8 cellular contexts compared by ENCODE assay signal in genomic region chr5:145347026-145347616, GRCh38.
DNase-seq lines count a peak whose midpoint lies in the region; ATAC-seq and TF ChIP-seq lines count a peak whose summit lies in the region.

No MANE protein-coding gene starts in this region.

- no peak overlapping the region for H4K8ac ChIP-seq in trophoblast cell (ENCODE audit: low read depth, low read length)

- H3K4me3 ChIP-seq in AG10803 (ENCODE audit: low read length) (no peak overlapping the region), coronary artery (no peak overlapping the region), trophoblast cell (ENCODE audit: low read depth, low read length) (no peak overlapping the region)

- H3K9ac ChIP-seq in trophoblast cell (ENCODE audit: low read length) = no peak overlapping the region

- TF ChIP-seq CTCF in AG10803 (conservative IDR thresholded peaks at IDR 0.05; ENCODE audit: low read length) (peak; percentile 78), coronary artery (IDR thresholded peaks at IDR 0.05) (peak; percentile 40)

- H3K79me2 ChIP-seq in trophoblast cell (ENCODE audit: control insufficient read depth, insufficient read depth, low read length, poor library complexity) = no peaks in the 10 kb centered on the region

- no peak overlapping the region for H4K91ac ChIP-seq in trophoblast cell (ENCODE audit: low read depth, low read length)

- H3K18ac ChIP-seq in trophoblast cell (ENCODE audit: low read length) = no peak overlapping the region

- H3K9me3 ChIP-seq in trophoblast cell (ENCODE audit: insufficient read depth, low read depth, low read length) = no peaks in the 10 kb centered on the region

- H3K4ac ChIP-seq in trophoblast cell (ENCODE audit: low read depth, low read length) = no peak overlapping the region

- H2BK12ac ChIP-seq in trophoblast cell (ENCODE audit: low read length) = no peak overlapping the region

- H2BK5ac ChIP-seq in trophoblast cell (ENCODE audit: low read depth, low read length, poor library complexity) = no peak overlapping the region

- no peaks in the 10 kb centered on the region for H3K79me1 ChIP-seq in trophoblast cell (ENCODE audit: low read length)

- H3K4me1 ChIP-seq in trophoblast cell (ENCODE audit: control insufficient read depth in 1 of 2, insufficient read depth in 2 of 2, low read length in 2 of 2) = no peaks in the 10 kb centered on the region

- ATAC-seq in GM19025 (IDR thresholded peaks at IDR 0.05; ENCODE audit: low read depth, unreplicated experiment) (peak; percentile 83), HG03457 (IDR thresholded peaks at IDR 0.05; ENCODE audit: unreplicated experiment) (no peak), HG02798 (IDR thresholded peaks at IDR 0.05; ENCODE audit: poor library complexity, unreplicated experiment) (no peak)

- DNase-seq in AG10803 (ENCODE audit: low read depth) = peak; percentile 59
- peak; percentile 3 for DNase-seq in NCI-H1092 (lab: John Stamatoyannopoulos, UW)
- DNase-seq in coronary artery (ENCODE audit: low spot score) = no peak
- peak; percentile 3 to 65 for DNase-seq in trophoblast cell
- DNase-seq in NCI-H1436 (lab: John Stamatoyannopoulos, UW) = no peak

- no peak overlapping the region for H3K27ac ChIP-seq in coronary artery
- no peak overlapping the region for H3K27ac ChIP-seq in trophoblast cell (ENCODE audit: low read depth, low read length)

- no peak overlapping the region for H2BK120ac ChIP-seq in trophoblast cell (ENCODE audit: insufficient read depth, low read length, poor library complexity)

- H3K4me2 ChIP-seq in trophoblast cell (ENCODE audit: low read length) = no peak overlapping the region

- H3K23ac ChIP-seq in trophoblast cell (ENCODE audit: low read length) = no peak overlapping the region

- H4K12ac ChIP-seq in trophoblast cell (ENCODE audit: low read depth, low read length) = no peak overlapping the region

- H3K27me3 ChIP-seq in trophoblast cell (ENCODE audit: insufficient read depth, low read length) = no peaks in the 10 kb centered on the region

- no CpG with 5 or more reads among the region's 4 CpGs for WGBS in trophoblast cell (ENCODE audit: extremely low coverage, insufficient coverage, insufficient read length)

- no peak overlapping the region for H3K14ac ChIP-seq in trophoblast cell (ENCODE audit: low read length)

- H3K36me3 ChIP-seq in trophoblast cell (ENCODE audit: control insufficient read depth in 1 of 2, insufficient read depth in 2 of 2, low read length in 2 of 2) = no peaks in the 10 kb centered on the region

- H2AK5ac ChIP-seq in trophoblast cell (ENCODE audit: low read length) = no peak overlapping the region

- H2AFZ ChIP-seq in trophoblast cell (ENCODE audit: insufficient read depth, low read length, poor library complexity) = no peak overlapping the region

Comparison
In these comparisons a context has a peak if more than half of its experiments do, and no peak if none do; other contexts are left out.
1. DNase-seq: peak in AG10803 (single experiment), NCI-H1092 (single experiment) and trophoblast cell (2 of 2); none in coronary artery (single experiment) and NCI-H1436 (single experiment).